15 cellular contexts compared by ENCODE assay signal in genomic region chr9:121568541-121569265, GRCh38.
DNase-seq lines count a peak whose midpoint lies in the region; ATAC-seq and TF ChIP-seq lines count a peak whose summit lies in the region.
"Had no signal": no experiment of that assay in that cellular context is flagged by ENCODE, and none has a peak within 500 bp of the region (broad histone marks: within the 10 kb centered on the region; RNA-seq: fewer than 3 reads in every experiment).

No MANE protein-coding gene starts in this region.

- H3K9me3 ChIP-seq in adipocyte (ENCODE audit: control insufficient read depth, low read length) (no peaks in the 10 kb centered on the region), left ventricle myocardium inferior (replicated peaks) (no peaks in the 10 kb centered on the region)
- H3K9me3 ChIP-seq: tibial nerve had no signal

- peak; percentile 62 for DNase-seq in Ammon's horn (ENCODE audit: low spot score)
- no peak for DNase-seq in adipocyte (ENCODE audit: low read depth)
- DNase-seq in left ventricle myocardium inferior = peak; percentile 60
- no peak for DNase-seq in progenitor cell of endocrine pancreas (ENCODE audit: low spot score, unreplicated experiment)
- no peak for DNase-seq in activated T-cell treated with anti-CD3 and anti-CD28 coated beads, Interleukin-2, amount 50 U/mL, for 24 hours
- no peak for DNase-seq in NCI-H2029 (lab: John Stamatoyannopoulos, UW)
- DNase-seq: activated CD4-positive, alpha-beta T cell treated with anti-CD3 and anti-CD28 coated beads, Interleukin-2, amount 10 ng/mL, durations not matched to agents 7 days and 5 days; activated naive CD8-positive, alpha-beta T cell treated with anti-CD3 and anti-CD28 coated beads, Interleukin-2, amount 10 ng/mL, durations not matched to agents 7 days and 5 days; foreskin fibroblast; stimulated activated CD4-positive, alpha-beta T cell treated with anti-CD3 and anti-CD28 coated beads, Interleukin-4, amount 100 ng/mL, for 1 hour; SW 1271 had no signal

- H3K4me3 Mint-ChIP-seq in progenitor cell of endocrine pancreas (ENCODE audit: low read depth) = no peak overlapping the region
- H3K4me3 Mint-ChIP-seq in activated T-cell treated with anti-CD3 and anti-CD28 coated beads, Interleukin-2, amount 50 U/mL, for 24 hours = no peak overlapping the region
- H3K4me3 Mint-ChIP-seq: activated CD4-positive, alpha-beta T cell treated with anti-CD3 and anti-CD28 coated beads, Interleukin-2, amount 10 ng/mL, durations not matched to agents 7 days and 5 days; activated naive CD8-positive, alpha-beta T cell treated with anti-CD3 and anti-CD28 coated beads, Interleukin-2, amount 10 ng/mL, durations not matched to agents 7 days and 5 days; IgD-negative memory B cell had no signal

- peak overlapping the region; percentile 45 for H3K27ac Mint-ChIP-seq in progenitor cell of endocrine pancreas
- H3K27ac Mint-ChIP-seq in activated T-cell treated with anti-CD3 and anti-CD28 coated beads, Interleukin-2, amount 50 U/mL, for 24 hours = no peak overlapping the region
- H3K27ac Mint-ChIP-seq: activated CD4-positive, alpha-beta T cell treated with anti-CD3 and anti-CD28 coated beads, Interleukin-2, amount 10 ng/mL, durations not matched to agents 7 days and 5 days; activated naive CD8-positive, alpha-beta T cell treated with anti-CD3 and anti-CD28 coated beads, Interleukin-2, amount 10 ng/mL, durations not matched to agents 7 days and 5 days had no signal

- H3K9ac ChIP-seq in adipocyte (ENCODE audit: low read length) = peak overlapping the region; percentile 9

- H3K36me3 Mint-ChIP-seq in progenitor cell of endocrine pancreas (ENCODE audit: insufficient read depth) = no peaks in the 10 kb centered on the region
- H3K36me3 Mint-ChIP-seq in activated T-cell treated with anti-CD3 and anti-CD28 coated beads, Interleukin-2, amount 50 U/mL, for 24 hours (ENCODE audit: low read depth) = no peaks in the 10 kb centered on the region
- H3K36me3 Mint-ChIP-seq: activated naive CD8-positive, alpha-beta T cell treated with anti-CD3 and anti-CD28 coated beads, Interleukin-2, amount 10 ng/mL, durations not matched to agents 7 days and 5 days; IgD-negative memory B cell had no signal

- intact Hi-C loops in left ventricle myocardium inferior (cut with micrococcal nuclease) = no loop called here

- H3K27me3 Mint-ChIP-seq in progenitor cell of endocrine pancreas = peaks cover 29% of the 10 kb centered on the region
- H3K27me3 Mint-ChIP-seq in activated T-cell treated with anti-CD3 and anti-CD28 coated beads, Interleukin-2, amount 50 U/mL, for 24 hours = peaks cover 8% of the 10 kb centered on the region

- H3K27ac ChIP-seq in left ventricle myocardium inferior (replicated peaks) = peak overlapping the region; percentile 87

- no peak for ATAC-seq in HG03457 (IDR thresholded peaks at IDR 0.05; ENCODE audit: unreplicated experiment)
- no peak for ATAC-seq in HG03442 (IDR thresholded peaks at IDR 0.05; ENCODE audit: unreplicated experiment)

- TF ChIP-seq CTCF in left ventricle myocardium inferior (IDR thresholded peaks at IDR 0.05; ENCODE audit: borderline replicate concordance) (no peak), progenitor cell of endocrine pancreas (IDR thresholded peaks at IDR 0.05; ENCODE audit: unreplicated experiment) (no peak)

- no peaks in the 10 kb centered on the region for H3K4me1 Mint-ChIP-seq in progenitor cell of endocrine pancreas (ENCODE audit: low read depth)
- H3K4me1 Mint-ChIP-seq in activated T-cell treated with anti-CD3 and anti-CD28 coated beads, Interleukin-2, amount 50 U/mL, for 24 hours (ENCODE audit: low read depth) = no peaks in the 10 kb centered on the region
- H3K4me1 Mint-ChIP-seq: activated CD4-positive, alpha-beta T cell treated with anti-CD3 and anti-CD28 coated beads, Interleukin-2, amount 10 ng/mL, durations not matched to agents 7 days and 5 days had no signal

- H3K4me1 ChIP-seq in adipocyte (ENCODE audit: control insufficient read depth, insufficient read depth, low read length) (peaks cover 32% of the 10 kb centered on the region), left ventricle myocardium inferior (peaks cover 37% of the 10 kb centered on the region)

- H3K27me3 ChIP-seq in adipocyte (replicated peaks; ENCODE audit: control insufficient read depth, insufficient read depth, low read length) (peaks cover 15% of the 10 kb centered on the region), left ventricle myocardium inferior (ENCODE audit: low read depth) (no peaks in the 10 kb centered on the region)
- H3K27me3 ChIP-seq: tibial nerve had no signal

- H3K4me3 ChIP-seq in adipocyte (ENCODE audit: low read length) (peak overlapping the region; percentile 19), left ventricle myocardium inferior (peak overlapping the region; percentile 67)
- H3K4me3 ChIP-seq: tibial nerve had no signal

- no peaks in the 10 kb centered on the region for H3K9me3 Mint-ChIP-seq in progenitor cell of endocrine pancreas (ENCODE audit: low read depth)
- no peaks in the 10 kb centered on the region for H3K9me3 Mint-ChIP-seq in activated T-cell treated with anti-CD3 and anti-CD28 coated beads, Interleukin-2, amount 50 U/mL, for 24 hours
- H3K9me3 Mint-ChIP-seq: activated CD4-positive, alpha-beta T cell treated with anti-CD3 and anti-CD28 coated beads, Interleukin-2, amount 10 ng/mL, durations not matched to agents 7 days and 5 days; activated naive CD8-positive, alpha-beta T cell treated with anti-CD3 and anti-CD28 coated beads, Interleukin-2, amount 10 ng/mL, durations not matched to agents 7 days and 5 days; IgD-negative memory B cell had no signal

- no peaks in the 10 kb centered on the region for H3K36me3 ChIP-seq in adipocyte (ENCODE audit: control insufficient read depth, insufficient read depth, low read length, severe bottlenecking)
- H3K36me3 ChIP-seq in left ventricle myocardium inferior = no peaks in the 10 kb centered on the region
- H3K36me3 ChIP-seq: tibial nerve had no signal

Comparison
In these comparisons a context has a peak if more than half of its experiments do, and no peak if none do; other contexts are left out.
1. DNase-seq: peak in Ammon's horn (single experiment) and left ventricle myocardium inferior (single experiment); none in adipocyte (single experiment), progenitor cell of endocrine pancreas (single experiment), activated T-cell treated with anti-CD3 and anti-CD28 coated beads, Interleukin-2, amount 50 U/mL, for 24 hours (single experiment) and NCI-H2029 (single experiment).